Comparison of ENCODE assay signal across 10 cellular contexts in genomic region chr2:80304522-80304878, GRCh38. TPM values are rescaled to one million over a fixed set of nuclear protein-coding genes. Genes with fewer than 3 reads are reported as not detected.
A peak's percentile ranks its signal among the peaks of the same experiment; 100 is the strongest.
DNase-seq lines count a peak whose midpoint lies in the region; ATAC-seq and TF ChIP-seq lines count a peak whose summit lies in the region.
"Had no signal": no experiment of that assay in that cellular context is flagged by ENCODE, and none has a peak within 500 bp of the region (broad histone marks: within the 10 kb centered on the region; RNA-seq: fewer than 3 reads in every experiment).

A gene with protein sequence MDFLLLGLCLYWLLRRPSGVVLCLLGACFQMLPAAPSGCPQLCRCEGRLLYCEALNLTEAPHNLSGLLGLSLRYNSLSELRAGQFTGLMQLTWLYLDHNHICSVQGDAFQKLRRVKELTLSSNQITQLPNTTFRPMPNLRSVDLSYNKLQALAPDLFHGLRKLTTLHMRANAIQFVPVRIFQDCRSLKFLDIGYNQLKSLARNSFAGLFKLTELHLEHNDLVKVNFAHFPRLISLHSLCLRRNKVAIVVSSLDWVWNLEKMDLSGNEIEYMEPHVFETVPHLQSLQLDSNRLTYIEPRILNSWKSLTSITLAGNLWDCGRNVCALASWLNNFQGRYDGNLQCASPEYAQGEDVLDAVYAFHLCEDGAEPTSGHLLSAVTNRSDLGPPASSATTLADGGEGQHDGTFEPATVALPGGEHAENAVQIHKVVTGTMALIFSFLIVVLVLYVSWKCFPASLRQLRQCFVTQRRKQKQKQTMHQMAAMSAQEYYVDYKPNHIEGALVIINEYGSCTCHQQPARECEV (minus strand): TSS chr2:80304752. CDS start chr2:80303819, 933 bp downstream.

- no peak within 1 kb of the TSS for H3K27ac ChIP-seq in muscle layer of colon (ENCODE audit: low read depth, low read length)
- H3K27ac ChIP-seq: right lobe of liver had no signal

- peaks cover 21% of the 10 kb centered on the region for H3K4me1 ChIP-seq in muscle layer of colon (ENCODE audit: insufficient read depth, low read length)
- H3K4me1 ChIP-seq: right lobe of liver had no signal

- in situ Hi-C loops in ACHN (cut with HindIII; ENCODE audit: low pct_ligation_motif_present, low pct_unique_long_range_greater_than_20kb, low sequenced_read_pairs) = no loop called here

- TF ChIP-seq CTCF in epithelial cell of proximal tubule (conservative IDR thresholded peaks at IDR 0.05; ENCODE audit: low read depth, low read length) = no peak

- H3K9me3 ChIP-seq in muscle layer of colon (ENCODE audit: low read length) = no peaks in the 10 kb centered on the region
- H3K9me3 ChIP-seq: right lobe of liver had no signal

- DNase-seq in ACHN = peak; percentile 9
- peak; percentile 7 for DNase-seq in NCI-H1092 treated with DMSO at 0.1 percent for 48 hours (lab: John Stamatoyannopoulos, UW)
- no peak for DNase-seq in epithelial cell of proximal tubule (ENCODE audit: low read depth)
- DNase-seq in mucosa of gallbladder (ENCODE audit: low spot score) = no peak
- no peak for DNase-seq in UCSD-AML1 (lab: John Stamatoyannopoulos, UW; ENCODE audit: unreplicated experiment)
- DNase-seq in NCI-H446 (lab: John Stamatoyannopoulos, UW) = no peak

- peaks cover 20 to 34% of the 10 kb centered on the region in 2 donors for H3K27me3 ChIP-seq in muscle layer of colon (ENCODE audit: control insufficient read depth in 1 of 2, insufficient read depth in 2 of 2, low read length in 2 of 2)
- H3K27me3 ChIP-seq: right lobe of liver had no signal

- no peaks in the 10 kb centered on the region for H3K36me3 ChIP-seq in muscle layer of colon (ENCODE audit: insufficient read depth, low read length)
- H3K36me3 ChIP-seq: right lobe of liver had no signal

- H3K4me3 ChIP-seq in epithelial cell of proximal tubule (ENCODE audit: low read depth, low read length) (peak within 1 kb of the TSS; percentile 38), muscle layer of colon (ENCODE audit: low read depth in 1 of 2, low read length in 2 of 2) (peak within 1 kb of the TSS; percentile 25 to 45)

- H3K9ac ChIP-seq in muscle layer of colon (ENCODE audit: low read length) = no peak within 1 kb of the TSS

- no peak for ATAC-seq in HG02763 (IDR thresholded peaks at IDR 0.05; ENCODE audit: unreplicated experiment)

RNA-seq across cellular contexts. Expression of the gene that starts here (rescaled TPM):
- 0.81 and 2.0 TPM in 2 replicates for total RNA-seq in epithelial cell of proximal tubule
- 1.2 TPM for total RNA-seq in mucosa of gallbladder
- total RNA-seq: ureter had no signal

Comparison
In these comparisons a context has a peak if more than half of its experiments do, and no peak if none do; other contexts are left out.
1. DNase-seq: peak in ACHN (single experiment) and NCI-H1092 treated with DMSO at 0.1 percent for 48 hours (single experiment); none in epithelial cell of proximal tubule (single experiment), mucosa of gallbladder (single experiment), UCSD-AML1 (single experiment) and NCI-H446 (0 of 2).